In the genomic region with DNA sequence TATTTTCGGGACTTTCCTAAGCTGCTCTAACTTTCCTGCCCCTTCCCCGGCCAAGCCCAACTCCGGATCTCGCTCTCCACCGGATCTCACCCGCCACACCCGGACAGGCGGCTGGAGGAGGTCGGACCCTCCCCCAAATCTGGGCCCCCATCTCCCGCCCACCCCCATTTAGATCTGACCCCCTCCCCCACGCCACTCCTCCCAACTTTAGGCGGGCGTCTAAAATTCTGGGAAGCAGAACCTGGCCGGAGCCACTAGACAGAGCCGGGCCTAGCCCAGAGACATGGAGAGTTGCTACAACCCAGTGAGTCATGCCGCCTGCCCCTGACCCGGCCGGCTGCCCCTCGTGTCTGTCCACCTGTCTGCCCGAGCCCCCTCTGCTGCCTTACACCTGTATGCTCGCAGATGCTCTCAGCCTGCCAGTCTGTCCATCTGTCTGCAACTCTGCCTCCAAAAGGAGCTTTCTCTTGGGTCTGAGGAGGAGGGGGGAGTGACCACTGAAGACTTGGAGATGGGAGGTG, we compare ENCODE assay signal across 8 cellular contexts. TPM values are rescaled to one million over a fixed set of nuclear protein-coding genes. Genes with fewer than 3 reads are reported as not detected.
DNase-seq lines count a peak whose midpoint lies in the region; ATAC-seq lines count a peak whose summit lies in the region.

NFKB2 (plus strand) TSS at position 29 of the 521 bp plus-strand sequence; CDS start at position 284, 255 bp downstream.

- no peaks in the 10 kb centered on the region for H3K27me3 Mint-ChIP-seq in activated T-helper 1 cell treated with anti-CD3 and anti-CD28 coated beads, Interleukin-12 subunit alpha, Interleukin-12 subunit beta, Interleukin-2, Interleukin-4 antibody, amounts not matched to agents 30 ng/mL and 10 ng/mL and 1 ng/mL, durations not matched to agents 14 hours and 24 hours and 36 hours (ENCODE audit: insufficient read depth)

- H3K36me3 Mint-ChIP-seq in activated T-helper 1 cell treated with anti-CD3 and anti-CD28 coated beads, Interleukin-12 subunit alpha, Interleukin-12 subunit beta, Interleukin-2, Interleukin-4 antibody, amounts not matched to agents 30 ng/mL and 10 ng/mL and 1 ng/mL, durations not matched to agents 14 hours and 24 hours and 36 hours (ENCODE audit: low read depth), result peaks cover 41% of the 10 kb centered on the region

- peak; percentile 92 for DNase-seq in HK-2 (ENCODE audit: unreplicated experiment)
- no peak for DNase-seq in activated T-helper 1 cell treated with anti-CD3 and anti-CD28 coated beads, Interleukin-12 subunit alpha, Interleukin-12 subunit beta, Interleukin-2, Interleukin-4 antibody, amounts not matched to agents 30 ng/mL and 10 ng/mL and 1 ng/mL, durations not matched to agents 14 hours and 24 hours and 36 hours (ENCODE audit: low spot score)
- DNase-seq in left ventricle myocardium superior, result no peak
- no peak for DNase-seq in skeletal muscle cell (ENCODE audit: low read depth)
- DNase-seq in NCI-H510A treated with DMSO at 0.1 percent for 48 hours (lab: John Stamatoyannopoulos, UW), result no peak
- no peak for DNase-seq in NCI-H2107 treated with DMSO at 0.1 percent for 48 hours (lab: John Stamatoyannopoulos, UW; ENCODE audit: unreplicated experiment)
- no peak for DNase-seq in NCI-H2081 treated with DMSO at 0.1 percent for 48 hours (lab: John Stamatoyannopoulos, UW)

- intact Hi-C loops in activated T-helper 1 cell treated with anti-CD3 and anti-CD28 coated beads, Interleukin-12 subunit alpha, Interleukin-12 subunit beta, Interleukin-2, Interleukin-4 antibody, amounts not matched to agents 30 ng/mL and 10 ng/mL and 1 ng/mL, durations not matched to agents 14 hours and 24 hours and 36 hours (cut with micrococcal nuclease), result loop anchor here (1.0 to 10.0 kb wide), 8 partner anchors 14 to 799 kb away; partner anchors contain the start of genes ACTR1A, CUEDC2, GBF1 and NT5C2
- intact Hi-C loops in left ventricle myocardium superior (cut with micrococcal nuclease), result loop anchor here (10.0 kb wide), 1 partner anchor 189 kb away; no protein-coding TSS in a partner anchor

- peak within 1 kb of the TSS; percentile 54 for H3K4me3 ChIP-seq in skeletal muscle cell (ENCODE audit: low read depth, low read length)

- no peak for ATAC-seq in left ventricle myocardium superior
- ATAC-seq in HG03280 (IDR thresholded peaks at IDR 0.05; ENCODE audit: unreplicated experiment), result no peak

- peak within 1 kb of the TSS; percentile 90 for H3K4me3 Mint-ChIP-seq in activated T-helper 1 cell treated with anti-CD3 and anti-CD28 coated beads, Interleukin-12 subunit alpha, Interleukin-12 subunit beta, Interleukin-2, Interleukin-4 antibody, amounts not matched to agents 30 ng/mL and 10 ng/mL and 1 ng/mL, durations not matched to agents 14 hours and 24 hours and 36 hours

- H3K4me1 Mint-ChIP-seq in activated T-helper 1 cell treated with anti-CD3 and anti-CD28 coated beads, Interleukin-12 subunit alpha, Interleukin-12 subunit beta, Interleukin-2, Interleukin-4 antibody, amounts not matched to agents 30 ng/mL and 10 ng/mL and 1 ng/mL, durations not matched to agents 14 hours and 24 hours and 36 hours (ENCODE audit: low read depth), result peaks cover 59% of the 10 kb centered on the region

- no peaks in the 10 kb centered on the region for H3K9me3 Mint-ChIP-seq in activated T-helper 1 cell treated with anti-CD3 and anti-CD28 coated beads, Interleukin-12 subunit alpha, Interleukin-12 subunit beta, Interleukin-2, Interleukin-4 antibody, amounts not matched to agents 30 ng/mL and 10 ng/mL and 1 ng/mL, durations not matched to agents 14 hours and 24 hours and 36 hours

- H3K27ac Mint-ChIP-seq in activated T-helper 1 cell treated with anti-CD3 and anti-CD28 coated beads, Interleukin-12 subunit alpha, Interleukin-12 subunit beta, Interleukin-2, Interleukin-4 antibody, amounts not matched to agents 30 ng/mL and 10 ng/mL and 1 ng/mL, durations not matched to agents 14 hours and 24 hours and 36 hours, result peak within 1 kb of the TSS; percentile 97

RNA-seq across cellular contexts. Expression of gene NFKB2, which starts in this region (rescaled TPM):
- 307 and 322 TPM in 2 replicates for total RNA-seq in activated T-helper 1 cell treated with anti-CD3 and anti-CD28 coated beads, Interleukin-12 subunit alpha, Interleukin-12 subunit beta, Interleukin-2, Interleukin-4 antibody, amounts not matched to agents 30 ng/mL and 10 ng/mL and 1 ng/mL, durations not matched to agents 14 hours and 24 hours and 36 hours
- 11.3 TPM for total RNA-seq in left ventricle myocardium superior

Comparison
In these comparisons a context has a peak if more than half of its experiments do, and no peak if none do; other contexts are left out.
1. RNA of gene NFKB2 (total RNA-seq): 307 to 322 TPM in activated T-helper 1 cell treated with anti-CD3 and anti-CD28 coated beads, Interleukin-12 subunit alpha, Interleukin-12 subunit beta, Interleukin-2, Interleukin-4 antibody, amounts not matched to agents 30 ng/mL and 10 ng/mL and 1 ng/mL, durations not matched to agents 14 hours and 24 hours and 36 hours; 11.3 TPM in left ventricle myocardium superior (single experiment); every median in the first group is over 10 times any median in the second.